In genomic region chrX:106917830-106918500, GRCh38 we compare ENCODE assay signal across 13 cellular contexts. TPM values are rescaled to one million over a fixed set of nuclear protein-coding genes. Genes with fewer than 3 reads are reported as not detected.
A peak's percentile ranks its signal among the peaks of the same experiment; 100 is the strongest.
DNase-seq lines count a peak whose midpoint lies in the region; ATAC-seq and TF ChIP-seq lines count a peak whose summit lies in the region.
"Had no signal": no experiment of that assay in that cellular context is flagged by ENCODE, and none has a peak within 500 bp of the region (broad histone marks: within the 10 kb centered on the region; RNA-seq: fewer than 3 reads in every experiment).

No MANE protein-coding gene starts in this region.

- peak; percentile 76 for DNase-seq in Calu3
- DNase-seq in HFFc6: peak; percentile 34
- peak; percentile 6 for DNase-seq in T follicular helper cell (ENCODE audit: low read depth)
- peak; percentile 69 for DNase-seq in glomerular endothelial cell (ENCODE audit: extremely low read depth, low read depth, low spot score)
- no peak for DNase-seq in NCI-H146 treated with DMSO at 0.1 percent for 48 hours (lab: John Stamatoyannopoulos, UW; ENCODE audit: unreplicated experiment)
- no peak for DNase-seq in NCI-H446 treated with DMSO at 0.1 percent for 48 hours (lab: John Stamatoyannopoulos, UW)
- DNase-seq in islet precursor cell: no peak
- DNase-seq: left cardiac atrium, NCI-H1694, T1000 had no signal

- intact Hi-C loops in Calu3 (cut with micrococcal nuclease; ENCODE audit: unreplicated experiment): loop anchor here (2.0 kb wide), 1 partner anchor 15 kb away; no protein-coding TSS in a partner anchor

- no TSS peak for BruUV-seq in Calu3 (replicated peaks; lab: Mats Ljungman, UMichigan)

- TF ChIP-seq CTCF in Calu3 (IDR thresholded peaks at IDR 0.05; ENCODE audit: unreplicated experiment) (no peak), HFFc6 (IDR thresholded peaks at IDR 0.05) (no peak)

- H3K4me1 Mint-ChIP-seq in Calu3 (ENCODE audit: low read depth, unreplicated experiment) (peaks cover 38% of the 10 kb centered on the region), HFFc6 (ENCODE audit: low read depth) (peaks cover 18% of the 10 kb centered on the region)

- H3K4me3 Mint-ChIP-seq in Calu3 (ENCODE audit: low read depth, unreplicated experiment) (peak overlapping the region; percentile 4), HFFc6 (no peak overlapping the region)

- CTCF ChIA-PET in Calu3 (lab: Charles Lee): interaction anchor here (0.8 kb wide), 1 partner anchor 12 kb away, joined by 3 read pairs; no protein-coding TSS in a partner anchor

- H3K27ac Mint-ChIP-seq in Calu3 (ENCODE audit: unreplicated experiment) (peak overlapping the region; percentile 75), HFFc6 (no peak overlapping the region; the same call in 1 of the 2 replicates)

- H3K27me3 Mint-ChIP-seq in Calu3 (ENCODE audit: unreplicated experiment): no peaks in the 10 kb centered on the region
- H3K27me3 Mint-ChIP-seq in HFFc6 (ENCODE audit: insufficient read depth): peaks cover 2% of the 10 kb centered on the region

- H3K9me3 Mint-ChIP-seq in Calu3 (ENCODE audit: low read depth, unreplicated experiment) (no peaks in the 10 kb centered on the region), HFFc6 (no peaks in the 10 kb centered on the region)

- peaks cover 13% of the 10 kb centered on the region for H3K36me3 Mint-ChIP-seq in Calu3 (ENCODE audit: insufficient read depth, unreplicated experiment)
- no peaks in the 10 kb centered on the region for H3K36me3 Mint-ChIP-seq in HFFc6 (ENCODE audit: low read depth)

- no peak for ATAC-seq in HG03196 (IDR thresholded peaks at IDR 0.05; ENCODE audit: unreplicated experiment)
- ATAC-seq: GM12878, left cardiac atrium had no signal

RNA-seq across cellular contexts. Expression of gene CLDN2, which starts 2.2 kb away (rescaled TPM):
- total RNA-seq in Calu3 (2022): 17.6 and 24.7 TPM in 2 replicates
- total RNA-seq in HFFc6 (2021; fragmentation: NEBNext Ultra II Directional; extraction: Animal tissue kit (Norgen Biotek cat#: 25700)): not detected
- 0.87 TPM in 1 of 2 replicates, not detected in the other for total RNA-seq in glomerular endothelial cell
- total RNA-seq: cardiac septum had no signal

RNA-seq across cellular contexts. Expression of gene RIPPLY1, which starts 14.8 kb away (rescaled TPM):
- total RNA-seq in Calu3 (2022): 0.31 TPM in 1 of 2 replicates, not detected in the other
- total RNA-seq in HFFc6 (2021; fragmentation: NEBNext Ultra II Directional; extraction: Animal tissue kit (Norgen Biotek cat#: 25700)): not detected
- not detected in 2 replicates for total RNA-seq in glomerular endothelial cell
- total RNA-seq: cardiac septum, GM12878, left cardiac atrium had no signal

Comparison
In these comparisons a context has a peak if more than half of its experiments do, and no peak if none do; other contexts are left out.
1. DNase-seq: peak in Calu3 (single experiment), HFFc6 (single experiment), T follicular helper cell (single experiment) and glomerular endothelial cell (single experiment); none in NCI-H146 treated with DMSO at 0.1 percent for 48 hours (single experiment), NCI-H446 treated with DMSO at 0.1 percent for 48 hours (single experiment) and islet precursor cell (single experiment).